In genomic region chr6:156175971-156176421, GRCh38 we compare ENCODE assay signal across 9 cellular contexts.
A peak's percentile ranks its signal among the peaks of the same experiment; 100 is the strongest.
DNase-seq lines count a peak whose midpoint lies in the region; ATAC-seq, FAIRE-seq and TF ChIP-seq lines count a peak whose summit lies in the region.
"Had no signal": no experiment of that assay in that cellular context is flagged by ENCODE, and none has a peak within 500 bp of the region (broad histone marks: within the 10 kb centered on the region; RNA-seq: fewer than 3 reads in every experiment).

No MANE protein-coding gene starts in this region.

- peak; percentile 98 for ATAC-seq in GM23338

- no peak overlapping the region for H3K9ac ChIP-seq in GM23248

- H3K4me1 Mint-ChIP-seq in GM23338 (peaks cover 11% of the 10 kb centered on the region), glutamatergic neuron (ENCODE audit: low read depth, unreplicated experiment) (no peaks in the 10 kb centered on the region)
- H3K4me1 Mint-ChIP-seq: immature natural killer cell had no signal

- in situ Hi-C loops in GM23248 (cut with MboI): no loop called here

- no peaks in the 10 kb centered on the region for H3K36me3 ChIP-seq in GM23338 (ENCODE audit: insufficient read depth)
- H3K36me3 ChIP-seq in osteoblast (ENCODE audit: insufficient read depth, low read length): no peaks in the 10 kb centered on the region
- no peaks in the 10 kb centered on the region for H3K36me3 ChIP-seq in esophagus muscularis mucosa
- no peaks in the 10 kb centered on the region for H3K36me3 ChIP-seq in GM23248 (ENCODE audit: low read depth)

- intact Hi-C loops in esophagus muscularis mucosa (cut with DNase I): no loop called here

- TF ChIP-seq POLR2A in esophagus muscularis mucosa (IDR thresholded peaks at IDR 0.05; ENCODE audit: low read depth) (no peak), GM12891 (IDR thresholded peaks at IDR 0.05; ENCODE audit: low read depth, low read length) (no peak)

- 43% methylated on average over 12 of the region's 12 CpGs for WGBS in esophagus muscularis mucosa
- 47 to 49% methylated on average over 12 of the region's 12 CpGs for WGBS in GM23248 (ENCODE audit: low coverage in 1 of 2, low lambda C conversion rate in 2 of 2, missing lambda C conversion rate in 2 of 2), 2 experiments

- no peaks in the 10 kb centered on the region for H3K27me3 ChIP-seq in GM23338 (ENCODE audit: insufficient read depth)
- H3K27me3 ChIP-seq in osteoblast (ENCODE audit: insufficient read depth, low read length): no peaks in the 10 kb centered on the region
- no peaks in the 10 kb centered on the region for H3K27me3 ChIP-seq in esophagus muscularis mucosa
- H3K27me3 ChIP-seq in GM23248 (replicated peaks; ENCODE audit: insufficient read depth): no peaks in the 10 kb centered on the region

- H3K9me3 Mint-ChIP-seq in GM23338 (peaks cover 5% of the 10 kb centered on the region; the same call in 2 of the 3 replicates), glutamatergic neuron (ENCODE audit: unreplicated experiment) (peaks cover 3% of the 10 kb centered on the region)

- peak; percentile 82 for DNase-seq in GM23338 (ENCODE audit: low spot score)
- peak; percentile 87 to 91 for DNase-seq in NCI-H526 (lab: John Stamatoyannopoulos, UW)
- no peak for DNase-seq in epithelial cell of proximal tubule (ENCODE audit: low read depth)
- peak; percentile 27 for DNase-seq in osteoblast (ENCODE audit: insufficient read length, low spot score, missing footprints)
- DNase-seq in esophagus muscularis mucosa (ENCODE audit: extremely low spot score): no peak
- no peak for DNase-seq in glutamatergic neuron
- no peak for DNase-seq in GM12891 (ENCODE audit: insufficient read length, low spot score)
- DNase-seq in GM23248: no peak
- DNase-seq: immature natural killer cell had no signal

- H3K9me2 ChIP-seq in GM23338 (ENCODE audit: insufficient read depth) (peaks cover 11% of the 10 kb centered on the region), GM23248 (ENCODE audit: insufficient read depth) (no peaks in the 10 kb centered on the region)

- H2AFZ ChIP-seq in GM23338: peak overlapping the region; percentile 1; the same call in 1 of the 2 replicates
- no peak overlapping the region for H2AFZ ChIP-seq in osteoblast (ENCODE audit: low read length)
- no peak overlapping the region for H2AFZ ChIP-seq in GM23248

- H3K4me1 ChIP-seq in GM23338 (ENCODE audit: insufficient read depth): peaks cover 12% of the 10 kb centered on the region; the same call in 1 of the 2 replicates
- no peaks in the 10 kb centered on the region for H3K4me1 ChIP-seq in osteoblast (ENCODE audit: insufficient read depth, low read length)
- H3K4me1 ChIP-seq in esophagus muscularis mucosa: peaks cover 0 to 4% (median 0%) of the 10 kb centered on the region in 4 donors
- H3K4me1 ChIP-seq in GM23248 (ENCODE audit: insufficient read depth): no peaks in the 10 kb centered on the region

- H3K36me3 Mint-ChIP-seq in GM23338 (ENCODE audit: low read depth) (peaks cover 12% of the 10 kb centered on the region; the same call in 2 of the 3 replicates), glutamatergic neuron (ENCODE audit: unreplicated experiment) (no peaks in the 10 kb centered on the region)
- H3K36me3 Mint-ChIP-seq: immature natural killer cell had no signal

- H3K9me3 ChIP-seq in osteoblast (ENCODE audit: low read depth, low read length): no peaks in the 10 kb centered on the region
- no peaks in the 10 kb centered on the region for H3K9me3 ChIP-seq in esophagus muscularis mucosa
- H3K9me3 ChIP-seq in GM23248 (ENCODE audit: low read depth): no peaks in the 10 kb centered on the region

- H3K27ac Mint-ChIP-seq in GM23338 (peak overlapping the region; percentile 76; the same call in 1 of the 2 replicates), glutamatergic neuron (ENCODE audit: unreplicated experiment) (no peak overlapping the region)
- H3K27ac Mint-ChIP-seq: immature natural killer cell had no signal

- no peak for TF ChIP-seq EP300 in esophagus muscularis mucosa (IDR thresholded peaks at IDR 0.05)

- H3K4me3 ChIP-seq in GM23338: no peak overlapping the region
- H3K4me3 ChIP-seq in epithelial cell of proximal tubule (ENCODE audit: low read depth, low read length): no peak overlapping the region
- no peak overlapping the region for H3K4me3 ChIP-seq in osteoblast (ENCODE audit: insufficient read depth, low read length)
- H3K4me3 ChIP-seq in esophagus muscularis mucosa: peak overlapping the region in 1 of 4 donors; percentile 3
- H3K4me3 ChIP-seq in GM23248: no peak overlapping the region

- H3K27ac ChIP-seq in GM23338 (ENCODE audit: low read depth) (no peak overlapping the region), osteoblast (ENCODE audit: low read depth, low read length) (no peak overlapping the region), esophagus muscularis mucosa (replicated peaks in 1 of 4) (peak overlapping the region in 1 of 4 donors; percentile 30), GM23248 (no peak overlapping the region)

- no peaks in the 10 kb centered on the region for H3K79me2 ChIP-seq in GM23338 (replicated peaks; ENCODE audit: insufficient read depth)
- H3K79me2 ChIP-seq in osteoblast (ENCODE audit: insufficient read depth, low read length): no peaks in the 10 kb centered on the region
- H3K79me2 ChIP-seq in GM23248 (ENCODE audit: insufficient read depth): no peaks in the 10 kb centered on the region

- TF ChIP-seq CTCF in GM23338 (conservative IDR thresholded peaks at IDR 0.05; ENCODE audit: low read depth in 2 of 2): peak; percentile 51 to 65
- TF ChIP-seq CTCF in epithelial cell of proximal tubule (conservative IDR thresholded peaks at IDR 0.05; ENCODE audit: low read depth, low read length): peak; percentile 56
- no peak for TF ChIP-seq CTCF in osteoblast (IDR thresholded peaks at IDR 0.05; ENCODE audit: extremely low read depth, low read depth, low read length)
- peak in 1 of 3 experiments; percentile 29 for TF ChIP-seq CTCF in esophagus muscularis mucosa (IDR thresholded peaks at IDR 0.05)
- no peak for TF ChIP-seq CTCF in glutamatergic neuron (IDR thresholded peaks at IDR 0.05; ENCODE audit: partially characterized antibody, unreplicated experiment)

- no peak overlapping the region for H3K4me2 ChIP-seq in GM23338
- H3K4me2 ChIP-seq in osteoblast (ENCODE audit: insufficient read depth, low read length): no peak overlapping the region
- H3K4me2 ChIP-seq in GM23248 (ENCODE audit: unreplicated experiment): no peak overlapping the region

- H3K27me3 Mint-ChIP-seq in GM23338 (ENCODE audit: insufficient read depth, low read depth, poor library complexity) (peaks cover 3% of the 10 kb centered on the region), glutamatergic neuron (ENCODE audit: unreplicated experiment) (peaks cover 2% of the 10 kb centered on the region)

- FAIRE-seq in GM12891 (lab: Jason Lieb, UNC): no peak

- no peaks in the 10 kb centered on the region for H4K20me1 ChIP-seq in GM23338 (replicated peaks; ENCODE audit: insufficient read depth)
- no peaks in the 10 kb centered on the region for H4K20me1 ChIP-seq in osteoblast (ENCODE audit: insufficient read depth, low read length)
- H4K20me1 ChIP-seq in GM23248 (ENCODE audit: insufficient read depth): no peaks in the 10 kb centered on the region

- H3F3A ChIP-seq in GM23338 (replicated peaks; ENCODE audit: low read depth): no peaks in the 10 kb centered on the region
- no peaks in the 10 kb centered on the region for H3F3A ChIP-seq in GM23248 (ENCODE audit: insufficient read depth)

- H3K4me3 Mint-ChIP-seq in GM23338: no peak overlapping the region
- H3K4me3 Mint-ChIP-seq in glutamatergic neuron (ENCODE audit: unreplicated experiment): no peak overlapping the region
- H3K4me3 Mint-ChIP-seq: immature natural killer cell had no signal

TF ChIP-seq in GM12891, 5 proteins besides CTCF, POLR2A, EP300 and RAD21:
- TF ChIP-seq TAF1 (IDR thresholded peaks at IDR 0.05; ENCODE audit: low read depth, low read length): no peak
- TF ChIP-seq POLR2AphosphoS5 (IDR thresholded peaks at IDR 0.05; ENCODE audit: low read depth, low read length): no peak
- no peak for TF ChIP-seq PAX5 (IDR thresholded peaks at IDR 0.05; ENCODE audit: insufficient read depth, low read length, severe bottlenecking)
- TF ChIP-seq SPI1 (IDR thresholded peaks at IDR 0.05; ENCODE audit: low read depth, low read length): no peak
- no peak for TF ChIP-seq POU2F2 (IDR thresholded peaks at IDR 0.05; ENCODE audit: low read depth, low read length)

Comparison
In these comparisons a context has a peak if more than half of its experiments do, and no peak if none do; other contexts are left out.
1. DNase-seq: peak in GM23338 (single experiment), NCI-H526 (2 of 2) and osteoblast (single experiment); none in epithelial cell of proximal tubule (single experiment), esophagus muscularis mucosa (single experiment), glutamatergic neuron (single experiment), GM12891 (single experiment) and GM23248 (single experiment).
2. CTCF ChIP-seq: peak in GM23338 (2 of 2) and epithelial cell of proximal tubule (single experiment); none in osteoblast (single experiment) and glutamatergic neuron (single experiment).